In the genomic region with DNA sequence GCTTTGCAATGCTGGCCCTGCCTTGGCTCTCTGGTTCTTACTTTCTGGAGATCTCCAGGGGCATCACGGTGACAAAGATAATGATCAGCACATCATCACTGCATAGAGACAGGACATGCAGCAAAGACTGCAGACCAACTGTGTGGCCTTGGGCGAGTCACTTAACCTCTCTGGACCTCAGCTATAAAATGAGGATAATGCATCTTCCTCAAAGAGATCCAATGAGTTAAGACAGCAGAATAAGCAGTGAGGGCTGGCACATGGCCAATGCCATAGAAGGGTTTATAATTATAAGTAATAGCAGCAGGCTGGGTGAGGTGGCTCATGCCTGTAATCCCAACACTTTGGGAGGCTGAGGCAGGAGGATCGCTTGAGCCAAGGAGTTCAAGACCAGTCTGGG, we compare ENCODE assay signal across 15 cellular contexts. TPM values are rescaled to one million over a fixed set of nuclear protein-coding genes. Genes with fewer than 3 reads are reported as not detected.
DNase-seq lines count a peak whose midpoint lies in the region; ATAC-seq, FAIRE-seq and TF ChIP-seq lines count a peak whose summit lies in the region.
"Had no signal": no experiment of that assay in that cellular context is flagged by ENCODE, and none has a peak within 500 bp of the region (broad histone marks: within the 10 kb centered on the region; RNA-seq: fewer than 3 reads in every experiment).

No MANE protein-coding gene starts in this region.

- in situ Hi-C loops in KBM-7 (cut with MboI; ENCODE audit: low pct_unique_long_range_greater_than_20kb, low sequenced_read_pairs) (no loop called here), transverse colon (cut with MboI; ENCODE audit: low pct_ligation_motif_present in 1 of 4, low pct_unique_long_range_greater_than_20kb in 1 of 4, low sequenced_read_pairs in 3 of 4) (no loop called here)

- H3K27ac ChIP-seq in A549 (no peak overlapping the region), DOHH2 (ENCODE audit: low read depth, low read length) (peak overlapping the region; percentile 90), OCI-LY7 (ENCODE audit: low read depth, low read length, poor library complexity, severe bottlenecking) (peak overlapping the region; percentile 88), dorsolateral prefrontal cortex (peak overlapping the region in 41 of 59 donors; percentile 20 to 100 (median 97)), transverse colon (no peak overlapping the region)

- 0 out of 3 replicates have a peak, but pooled peaks cover 2% of the 10 kb centered on the region for H3K9me3 ChIP-seq in A549
- no peaks in the 10 kb centered on the region for H3K9me3 ChIP-seq in DOHH2 (ENCODE audit: control insufficient read depth, insufficient read depth, low read length)
- H3K9me3 ChIP-seq in OCI-LY7 (ENCODE audit: low read length), result no peaks in the 10 kb centered on the region
- H3K9me3 ChIP-seq in transverse colon, result no peaks in the 10 kb centered on the region
- H3K9me3 ChIP-seq: Caco-2 had no signal

- H3K27me3 ChIP-seq in DOHH2 (ENCODE audit: control insufficient read depth, low read length) (peaks cover 16% of the 10 kb centered on the region), dorsolateral prefrontal cortex (no peaks in the 10 kb centered on the region), transverse colon (peaks cover 32% of the 10 kb centered on the region)

- WGBS in A549 (ENCODE audit: missing lambda C conversion rate), result 25% methylated on average over 3 of the region's 3 CpGs
- 62 to 80% methylated on average over 1 to 3 of the region's 3 CpGs for WGBS in transverse colon (ENCODE audit: low coverage in 1 of 2), 2 donors

- H4K20me1 ChIP-seq in DOHH2 (ENCODE audit: control insufficient read depth, insufficient read depth, low read depth, low read length) (no peaks in the 10 kb centered on the region), OCI-LY7 (ENCODE audit: insufficient read depth, low read length) (no peaks in the 10 kb centered on the region)

- H3K9me2 ChIP-seq in DOHH2 (replicated peaks; ENCODE audit: control insufficient read depth, low read length), result no peaks in the 10 kb centered on the region
- H3K9me2 ChIP-seq in OCI-LY7 (ENCODE audit: insufficient read depth, low read length), result no peaks in the 10 kb centered on the region

- BruUV-seq in OCI-LY7 (replicated peaks; lab: Mats Ljungman, UMichigan), result no TSS peak

- H3K4me3 ChIP-seq in A549, result no peak overlapping the region
- peak overlapping the region; percentile 26 for H3K4me3 ChIP-seq in DOHH2 (ENCODE audit: low read length)
- peak overlapping the region; percentile 20 for H3K4me3 ChIP-seq in OCI-LY7 (ENCODE audit: low read depth, low read length, poor library complexity, severe bottlenecking)
- H3K4me3 ChIP-seq in dorsolateral prefrontal cortex, result peak overlapping the region in 51 of 59 donors; percentile 1 to 95 (median 66)
- no peak overlapping the region for H3K4me3 ChIP-seq in transverse colon

- FAIRE-seq in A549 (lab: Jason Lieb, UNC), result no peak

- DNase-seq in A549 (ENCODE audit: low read depth in 1 of 2, low spot score in 1 of 2), result no peak
- no peak for DNase-seq in OCI-LY7 (ENCODE audit: low spot score)
- DNase-seq in dorsolateral prefrontal cortex, result no peak
- DNase-seq in KBM-7, result no peak
- no peak for DNase-seq in transverse colon
- no peak for DNase-seq in NCI-H187 (lab: John Stamatoyannopoulos, UW)
- DNase-seq: Caco-2; CD4-positive, CD25-positive, alpha-beta regulatory T cell; DMS53; HCEC 1CT; MV-4-11; NCI-H2029; NCI-H510A treated with DMSO at 0.1 percent for 48 hours; PC-3 had no signal

- H3K36me3 ChIP-seq in DOHH2 (ENCODE audit: control insufficient read depth, low read length) (no peaks in the 10 kb centered on the region), OCI-LY7 (ENCODE audit: insufficient read depth, low read length) (0 out of 2 replicates have a peak, but pooled peaks cover 3% of the 10 kb centered on the region), transverse colon (no peaks in the 10 kb centered on the region)

- TF ChIP-seq EP300 in A549 (IDR thresholded peaks at IDR 0.05), result no peak
- TF ChIP-seq EP300 in transverse colon (IDR thresholded peaks at IDR 0.05; ENCODE audit: low read depth), result no peak

- peaks cover 38% of the 10 kb centered on the region for H3F3A ChIP-seq in DOHH2 (ENCODE audit: control insufficient read depth, insufficient read depth)

- H3K4me2 ChIP-seq in A549 (no peak overlapping the region), DOHH2 (ENCODE audit: low read length) (peak overlapping the region; percentile 81), OCI-LY7 (ENCODE audit: low read length) (peak overlapping the region; percentile 80)

- POLR2A ChIA-PET in A549 (lab: Yijun Ruan, JAX), result no interaction called here
- POLR2A ChIA-PET in OCI-LY7 (lab: Charles Lee), result interaction anchor here (0.5 to 2.7 kb wide), 5 partner anchors 29 to 54 kb away, joined by 3 to 14 read pairs (median 4); no protein-coding TSS in a partner anchor

- H2AFZ ChIP-seq in OCI-LY7 (ENCODE audit: low read length), result no peak overlapping the region

- ATAC-seq in A549, result no peak
- ATAC-seq: PC-3 had no signal

- intact Hi-C loops in OCI-LY7 (cut with micrococcal nuclease; ENCODE audit: unreplicated experiment) (no loop called here), dorsolateral prefrontal cortex (cut with DNase I) (no loop called here), transverse colon (cut with DNase I; ENCODE audit: low total_unique reads) (no loop called here)

- TF ChIP-seq CTCF in A549 (IDR thresholded peaks at IDR 0.05) (no peak), DOHH2 (IDR thresholded peaks at IDR 0.05; ENCODE audit: low read depth, low read length, poor library complexity, severe bottlenecking) (no peak), OCI-LY7 (conservative IDR thresholded peaks at IDR 0.05; ENCODE audit: low read length) (no peak), dorsolateral prefrontal cortex (IDR thresholded peaks at IDR 0.05 in 54 of 56, conservative IDR thresholded peaks at IDR 0.05 in 2 of 56; ENCODE audit: low read depth in 1 of 56, partially characterized antibody in 56 of 56) (no peak), transverse colon (IDR thresholded peaks at IDR 0.05) (no peak)

- no peaks in the 10 kb centered on the region for H3K4me1 ChIP-seq in A549
- peaks cover 84% of the 10 kb centered on the region for H3K4me1 ChIP-seq in DOHH2 (ENCODE audit: control insufficient read depth, low read length)
- peaks cover 79% of the 10 kb centered on the region for H3K4me1 ChIP-seq in OCI-LY7 (ENCODE audit: insufficient read depth, low read length, poor library complexity, severe bottlenecking)
- no peaks in the 10 kb centered on the region for H3K4me1 ChIP-seq in transverse colon

- H3K79me2 ChIP-seq in DOHH2 (ENCODE audit: control insufficient read depth, low read length) (no peaks in the 10 kb centered on the region), OCI-LY7 (ENCODE audit: insufficient read depth, low read depth, low read length) (no peaks in the 10 kb centered on the region)

- TF ChIP-seq RAD21 in A549 (conservative IDR thresholded peaks at IDR 0.05 in 1 of 2, IDR thresholded peaks at IDR 0.05 in 1 of 2), result no peak

- CTCF ChIA-PET in A549 (lab: Yijun Ruan, JAX), result interaction anchor here (1.0 to 2.0 kb wide), 4 partner anchors 14 to 168 kb away, joined by 4 to 6 read pairs (median 5); no protein-coding TSS in a partner anchor
- CTCF ChIA-PET in OCI-LY7 (lab: Charles Lee; ENCODE audit: unreplicated experiment), result interaction anchor here (1.0 kb wide), 1 partner anchor 153 kb away, joined by 3 read pairs; no protein-coding TSS in a partner anchor

- TF ChIP-seq POLR2A in A549 (IDR thresholded peaks at IDR 0.05; ENCODE audit: low read length) (no peak), transverse colon (IDR thresholded peaks at IDR 0.05) (no peak)

RNA-seq across cellular contexts. Expression of a gene that starts 2.4 kb away (rescaled TPM):
- polyA plus RNA-seq in A549 (2011; rRNA removed), result not detected in 2 replicates
- polyA plus RNA-seq in A549 (2012; cell fraction: cytosol; rRNA removed), result not detected in 2 replicates
- not detected in 2 replicates for polyA plus RNA-seq in A549 (2012; cell fraction: nucleus; rRNA removed)
- not detected in 3 replicates for polyA plus RNA-seq in A549 (2017; fragmentation: RNase III; extraction: RNeasy Plus Mini Kit Qiagen cat#74134 plus additional on column Dnase treatment)
- not detected in 2 replicates for polyA minus RNA-seq in A549 (2011; rRNA and poly(A)+ RNA removed)
- total RNA-seq in OCI-LY7 (2014; rRNA removed; shearing (Covaris generic)), result 4.6 and 6.2 TPM in 2 replicates
- total RNA-seq in OCI-LY7 (2022), result 8.4 and 10.1 TPM in 2 replicates
- total RNA-seq in dorsolateral prefrontal cortex, result 1,000 to 10,000 TPM in 1 of 120 experiments, 100 to 1,000 TPM in 101, 10 to 100 TPM in 18; 27.9 to 1,472 (median 249) TPM
- total RNA-seq in transverse colon, result not detected
- total RNA-seq: CD4-positive, CD25-positive, alpha-beta regulatory T cell; PC-3 had no signal

RNA-seq across cellular contexts. Expression of a gene that starts 12.0 kb away (rescaled TPM):
- polyA plus RNA-seq in A549 (2011; rRNA removed), result not detected in 2 replicates
- polyA plus RNA-seq in A549 (2012; cell fraction: cytosol; rRNA removed), result not detected in 2 replicates
- 0.22 TPM in 2 replicates for polyA plus RNA-seq in A549 (2012; cell fraction: nucleus; rRNA removed)
- 0.03 TPM in 1 of 3 replicates, not detected in the others for polyA plus RNA-seq in A549 (2017; fragmentation: RNase III; extraction: RNeasy Plus Mini Kit Qiagen cat#74134 plus additional on column Dnase treatment)
- not detected in 2 replicates for polyA minus RNA-seq in A549 (2011; rRNA and poly(A)+ RNA removed)
- 0.19 TPM in 1 of 2 replicates, not detected in the other for total RNA-seq in OCI-LY7 (2014; rRNA removed; shearing (Covaris generic))
- 0.83 and 0.89 TPM in 2 replicates for total RNA-seq in OCI-LY7 (2022)
- 10 to 100 TPM in 42 of 120 experiments, 1 to 10 TPM in 68, under 1 TPM in 3, not detected in 7; 0.82 to 44.5 (median 6.7) TPM for total RNA-seq in dorsolateral prefrontal cortex
- not detected for total RNA-seq in transverse colon
- total RNA-seq: Caco-2, PC-3 had no signal
- polyA plus RNA-seq: CD4-positive, CD25-positive, alpha-beta regulatory T cell had no signal

RNA-seq across cellular contexts. Expression of a gene that starts 25.6 kb away (rescaled TPM):
- polyA plus RNA-seq in A549 (2011; rRNA removed) (91.8 and 118 TPM in 2 replicates), A549 (2017; fragmentation: RNase III; extraction: RNeasy Plus Mini Kit Qiagen cat#74134 plus additional on column Dnase treatment) (124 to 141 TPM (median 141 TPM) in 3 replicates)
- polyA plus RNA-seq in A549 (2012; cell fraction: cytosol; rRNA removed), result 228 and 240 TPM in 2 replicates
- 225 and 296 TPM in 2 replicates for polyA plus RNA-seq in A549 (2012; cell fraction: nucleus; rRNA removed)
- 85.3 and 97.1 TPM in 2 replicates for polyA minus RNA-seq in A549 (2011; rRNA and poly(A)+ RNA removed)
- total RNA-seq in OCI-LY7 (2014; rRNA removed; shearing (Covaris generic)), result 100.0 and 105 TPM in 2 replicates
- total RNA-seq in OCI-LY7 (2022) (155 and 181 TPM in 2 replicates), dorsolateral prefrontal cortex (100 to 1,000 TPM; 141 to 299 (median 188) TPM), transverse colon (100 to 1,000 TPM in 3 of 4 donors, 10 to 100 TPM in 1; 95.9 to 207 (median 140) TPM)

RNA-seq across cellular contexts. Expression of a gene that starts 34.7 kb away (rescaled TPM):
- polyA plus RNA-seq in A549 (2011; rRNA removed) (0.14 and 0.29 TPM in 2 replicates), A549 (2017; fragmentation: RNase III; extraction: RNeasy Plus Mini Kit Qiagen cat#74134 plus additional on column Dnase treatment) (0.05 TPM in 1 of 3 replicates, not detected in the others)
- 0.03 and 0.20 TPM in 2 replicates for polyA plus RNA-seq in A549 (2012; cell fraction: cytosol; rRNA removed)
- polyA plus RNA-seq in A549 (2012; cell fraction: nucleus; rRNA removed), result 0.18 TPM in 1 of 2 replicates, not detected in the other
- not detected in 2 replicates for polyA minus RNA-seq in A549 (2011; rRNA and poly(A)+ RNA removed)
- total RNA-seq in OCI-LY7 (2014; rRNA removed; shearing (Covaris generic)), result 312 and 413 TPM in 2 replicates
- total RNA-seq in OCI-LY7 (2022) (972 TPM in 2 replicates), dorsolateral prefrontal cortex (100 to 1,000 TPM in 47 of 120 experiments, 10 to 100 TPM in 73; 17.2 to 416 (median 84.9) TPM), transverse colon (10 to 100 TPM in 2 of 4 donors, 1 to 10 TPM in 1, not detected in 1; 4.4 to 27.7 (median 21.1) TPM)
- total RNA-seq: Caco-2 had no signal

RNA-seq across cellular contexts. Expression of a gene that starts 45.5 kb away (rescaled TPM):
- polyA plus RNA-seq in A549 (2011; rRNA removed) (2.1 and 2.5 TPM in 2 replicates), A549 (2017; fragmentation: RNase III; extraction: RNeasy Plus Mini Kit Qiagen cat#74134 plus additional on column Dnase treatment) (3.6 to 4.7 TPM (median 4.4 TPM) in 3 replicates)
- 2.9 and 3.8 TPM in 2 replicates for polyA plus RNA-seq in A549 (2012; cell fraction: cytosol; rRNA removed)
- 2.6 and 5.1 TPM in 2 replicates for polyA plus RNA-seq in A549 (2012; cell fraction: nucleus; rRNA removed)
- polyA minus RNA-seq in A549 (2011; rRNA and poly(A)+ RNA removed), result 7.4 and 9.1 TPM in 2 replicates
- 15.0 and 22.9 TPM in 2 replicates for total RNA-seq in OCI-LY7 (2014; rRNA removed; shearing (Covaris generic))
- total RNA-seq in OCI-LY7 (2022) (26.0 and 33.6 TPM in 2 replicates), dorsolateral prefrontal cortex (10 to 100 TPM in 26 of 120 experiments, 1 to 10 TPM in 94; 3.1 to 18.0 (median 7.6) TPM), transverse colon (100 to 1,000 TPM; 124 to 484 (median 330) TPM)

Comparison
In these comparisons a context has a peak if more than half of its experiments do, and no peak if none do; other contexts are left out.
1. H3K27ac ChIP-seq: peak in DOHH2 (single experiment), OCI-LY7 (single experiment) and dorsolateral prefrontal cortex (41 of 59); none in A549 (0 of 2) and transverse colon (0 of 4).
2. H3K4me3 ChIP-seq: peak in DOHH2 (single experiment), OCI-LY7 (single experiment) and dorsolateral prefrontal cortex (51 of 59); none in A549 (single experiment) and transverse colon (0 of 4).
3. RNA of a gene that starts 2.4 kb away (total RNA-seq): 27.9 to 1,472 TPM in dorsolateral prefrontal cortex and 4.6 to 10.1 TPM in OCI-LY7; not detected in transverse colon; every median in the first group is over 4 times any median in the second.